In the genomic region with DNA sequence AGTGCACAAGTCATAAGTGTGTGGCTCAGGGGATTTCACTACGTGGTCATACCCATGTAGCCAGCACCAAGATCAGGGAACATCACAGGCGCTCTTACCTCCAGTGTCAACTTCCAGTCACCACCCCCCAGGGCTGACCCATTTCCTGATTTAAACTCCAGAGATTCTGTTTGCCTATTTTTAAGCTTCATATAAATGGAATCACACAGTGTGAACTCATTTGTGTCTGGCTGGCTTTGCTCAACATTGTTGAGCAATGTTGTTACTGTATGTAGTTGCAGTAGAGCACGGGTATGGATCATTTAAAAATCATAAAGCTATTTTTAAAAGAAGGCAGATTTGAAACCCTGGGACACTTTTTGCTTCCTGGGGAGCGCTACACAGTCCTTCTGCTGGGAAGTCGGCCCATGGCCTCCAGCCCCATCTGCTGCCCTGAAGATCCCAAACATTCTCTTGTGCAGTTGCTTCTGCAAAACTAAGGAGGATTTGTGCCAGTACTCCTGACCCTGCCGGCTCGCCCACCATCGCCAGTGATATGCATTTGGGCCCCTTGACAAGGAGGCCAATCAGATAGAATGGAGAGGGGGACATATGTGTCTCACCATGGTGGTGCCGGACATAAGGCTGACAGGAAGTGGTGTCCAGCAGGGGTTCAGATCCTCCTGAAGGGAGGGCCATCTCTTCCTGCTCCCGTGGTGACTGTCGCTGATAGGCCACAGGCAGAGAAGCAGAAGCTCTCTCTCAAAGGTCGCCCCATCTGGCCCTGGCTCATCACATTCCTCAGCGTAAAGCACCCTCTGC, we compare ENCODE assay signal across 1 cellular context.
TF ChIP-seq lines count a peak whose summit lies in the region.

No MANE protein-coding gene starts in this region.

TF ChIP-seq in WTC11, 78 proteins besides CTCF, POLR2A, EP300 and RAD21 (continued from another document):
- TF ChIP-seq TP53 (CRISPR knock-in tag; IDR thresholded peaks at IDR 0.05) (no peak), ZNF416 (CRISPR knock-in tag; IDR thresholded peaks at IDR 0.05) (no peak), AR (CRISPR knock-in tag; IDR thresholded peaks at IDR 0.05) (no peak)
